1 cellular context compared by ENCODE assay signal in genomic region chr11:2701230-2701629, GRCh38.
TF ChIP-seq lines count a peak whose summit lies in the region.

No MANE protein-coding gene starts in this region.

TF ChIP-seq in WTC11, 78 proteins besides CTCF, POLR2A, EP300 and RAD21 (continued from another document):
- TF ChIP-seq PREB (CRISPR knock-in tag; IDR thresholded peaks at IDR 0.05; ENCODE audit: borderline replicate concordance) (no peak), ELF4 (CRISPR knock-in tag; IDR thresholded peaks at IDR 0.05; ENCODE audit: low read depth) (no peak), SP1 (CRISPR knock-in tag; conservative IDR thresholded peaks at IDR 0.05) (no peak), ZNF232 (CRISPR knock-in tag; IDR thresholded peaks at IDR 0.05) (no peak), USF2 (CRISPR knock-in tag; IDR thresholded peaks at IDR 0.05) (no peak), ZNF532 (CRISPR knock-in tag; IDR thresholded peaks at IDR 0.05; ENCODE audit: borderline replicate concordance) (no peak), FOXP4 (CRISPR knock-in tag; IDR thresholded peaks at IDR 0.05) (no peak), E2F1 (CRISPR knock-in tag; IDR thresholded peaks at IDR 0.05) (no peak), FOXP1 (CRISPR knock-in tag; IDR thresholded peaks at IDR 0.05; ENCODE audit: borderline replicate concordance) (no peak), ERG (CRISPR knock-in tag; IDR thresholded peaks at IDR 0.05) (no peak), ZNF219 (CRISPR knock-in tag; IDR thresholded peaks at IDR 0.05; ENCODE audit: borderline replicate concordance) (no peak), ZBTB21 (CRISPR knock-in tag; IDR thresholded peaks at IDR 0.05; ENCODE audit: borderline replicate concordance) (no peak), ZSCAN18 (CRISPR knock-in tag; IDR thresholded peaks at IDR 0.05) (no peak)
